Comparison of ENCODE assay signal across 8 cellular contexts in the genomic region with DNA sequence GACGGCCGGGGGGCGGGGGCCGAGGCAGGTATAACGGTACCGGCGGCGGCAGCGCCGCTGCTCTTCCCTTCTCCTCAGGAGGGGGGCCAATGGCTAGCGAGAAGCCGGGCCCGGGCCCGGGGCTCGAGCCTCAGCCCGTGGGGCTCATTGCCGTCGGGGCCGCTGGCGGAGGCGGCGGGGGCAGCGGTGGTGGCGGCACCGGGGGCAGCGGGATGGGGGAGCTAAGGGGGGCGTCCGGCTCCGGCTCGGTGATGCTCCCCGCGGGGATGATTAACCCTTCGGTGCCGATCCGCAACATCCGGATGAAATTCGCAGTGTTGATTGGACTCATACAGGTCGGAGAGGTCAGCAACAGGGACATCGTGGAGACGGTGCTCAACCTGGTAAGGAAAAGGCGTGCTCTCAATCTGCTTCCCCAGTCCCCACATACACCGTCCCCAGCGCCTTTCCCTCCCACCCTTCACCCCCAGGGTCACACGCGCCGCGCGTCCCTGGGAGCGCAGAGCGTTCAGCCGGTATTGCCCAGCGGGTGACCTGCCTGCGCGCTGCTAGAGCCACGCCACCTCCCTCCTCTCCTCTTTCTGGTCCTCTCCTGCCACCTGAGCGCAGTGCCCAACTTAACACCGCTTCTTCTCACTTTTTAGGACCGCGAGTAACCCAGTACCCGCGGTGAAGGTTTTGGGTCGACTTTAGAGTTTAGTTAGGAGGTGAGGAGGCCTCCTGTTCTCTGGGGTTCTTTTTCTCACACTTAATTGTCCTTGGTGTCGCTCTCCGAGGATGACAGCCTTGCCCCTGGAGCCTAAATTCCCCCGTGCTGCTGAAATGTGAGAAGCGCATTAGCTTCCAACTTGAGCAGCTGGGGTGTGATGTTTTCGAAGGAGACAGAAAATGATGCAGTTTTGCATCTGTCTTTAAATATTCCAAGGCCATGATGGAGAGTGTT. TPM values are rescaled to one million over a fixed set of nuclear protein-coding genes. Genes with fewer than 3 reads are reported as not detected.
DNase-seq lines count a peak whose midpoint lies in the region; ATAC-seq and TF ChIP-seq lines count a peak whose summit lies in the region.

No MANE protein-coding gene starts in this region.

- CTCF ChIA-PET in WTC11 (lab: Charles Lee), result no interaction called here
- CTCF ChIA-PET in naive thymus-derived CD4-positive, alpha-beta T cell (lab: Charles Lee), result no interaction called here

- no peak overlapping the region for H3K27ac Mint-ChIP-seq in CD14-positive monocyte
- H3K27ac Mint-ChIP-seq in WTC11, result no peak overlapping the region; the same call in 1 of the 2 replicates
- H3K27ac Mint-ChIP-seq in naive thymus-derived CD4-positive, alpha-beta T cell, result peak overlapping the region in 7 of 9 donors; percentile 8 to 83 (median 43)

- intact Hi-C loops in CD14-positive monocyte (cut with micrococcal nuclease), result no loop called here
- intact Hi-C loops in naive thymus-derived CD4-positive, alpha-beta T cell (cut with micrococcal nuclease), result loop anchor here (2.0 to 10.0 kb wide), 4 partner anchors 214 to 1398 kb away; a partner anchor contains a TSS

- peaks cover 0 to 9% of the 10 kb centered on the region in 2 donors for H3K27me3 ChIP-seq in naive thymus-derived CD4-positive, alpha-beta T cell (ENCODE audit: control insufficient read depth in 2 of 2, insufficient read depth in 2 of 2, low read length in 2 of 2)

- POLR2A ChIA-PET in WTC11 (lab: Charles Lee), result no interaction called here
- POLR2A ChIA-PET in naive thymus-derived CD4-positive, alpha-beta T cell (lab: Charles Lee), result no interaction called here

- ATAC-seq in GM19372 (IDR thresholded peaks at IDR 0.05; ENCODE audit: low read depth, unreplicated experiment), result peak; percentile 11
- ATAC-seq in WTC11, result peak; percentile 40
- no peak for ATAC-seq in naive thymus-derived CD4-positive, alpha-beta T cell
- no peak for ATAC-seq in GM21367 (IDR thresholded peaks at IDR 0.05; ENCODE audit: unreplicated experiment)

- DNase-seq in CD14-positive monocyte (ENCODE audit: low spot score) (no peak), HuH-7.5 (ENCODE audit: low spot score) (peak; percentile 25), WTC11 (ENCODE audit: low spot score) (peak; percentile 61), fibroblast of gingiva (ENCODE audit: low read depth) (peak; percentile 1), LoVo (ENCODE audit: low spot score) (no peak)
- DNase-seq in naive thymus-derived CD4-positive, alpha-beta T cell, result peak in 7 of 9 donors; percentile 7 to 34 (median 20)

- H3K9me3 ChIP-seq in naive thymus-derived CD4-positive, alpha-beta T cell (ENCODE audit: control insufficient read depth in 2 of 3, low read length in 3 of 3), result no peaks in the 10 kb centered on the region

- H3K36me3 ChIP-seq in naive thymus-derived CD4-positive, alpha-beta T cell (ENCODE audit: control insufficient read depth in 2 of 3, insufficient read depth in 3 of 3, low read length in 3 of 3), result peaks cover 0 to 3% (median 0%) of the 10 kb centered on the region in 3 experiments

- peak overlapping the region; percentile 43 for H3K4me3 ChIP-seq in naive thymus-derived CD4-positive, alpha-beta T cell (ENCODE audit: low read length)

- peak overlapping the region; percentile 55 for H3K27ac ChIP-seq in naive thymus-derived CD4-positive, alpha-beta T cell (ENCODE audit: low read depth, low read length)

- peaks cover 19% of the 10 kb centered on the region for H3K4me1 Mint-ChIP-seq in CD14-positive monocyte
- peaks cover 50% of the 10 kb centered on the region for H3K4me1 Mint-ChIP-seq in WTC11
- peaks cover 15 to 40% (median 28%) of the 10 kb centered on the region in 7 donors for H3K4me1 Mint-ChIP-seq in naive thymus-derived CD4-positive, alpha-beta T cell

- H3K27me3 Mint-ChIP-seq in CD14-positive monocyte (ENCODE audit: low read depth in 3 of 3) (peaks cover 36 to 61% (median 39%) of the 10 kb centered on the region in 3 donors), WTC11 (ENCODE audit: low read depth) (no peaks in the 10 kb centered on the region)
- H3K27me3 Mint-ChIP-seq in naive thymus-derived CD4-positive, alpha-beta T cell, result peaks cover 37 to 60% (median 54%) of the 10 kb centered on the region in 5 donors

- H3K4me3 Mint-ChIP-seq in CD14-positive monocyte, result peak overlapping the region; percentile 83 to 92
- H3K4me3 Mint-ChIP-seq in WTC11, result peak overlapping the region; percentile 83
- H3K4me3 Mint-ChIP-seq in naive thymus-derived CD4-positive, alpha-beta T cell, result peak overlapping the region; percentile 72 to 94 (median 88)

- H3K4me1 ChIP-seq in naive thymus-derived CD4-positive, alpha-beta T cell (ENCODE audit: control insufficient read depth in 2 of 2, insufficient read depth in 2 of 2, low read length in 2 of 2), result peaks cover 0 to 17% of the 10 kb centered on the region in 2 donors

- no peak for TF ChIP-seq CTCF in CD14-positive monocyte (IDR thresholded peaks at IDR 0.05)
- no peak for TF ChIP-seq CTCF in WTC11 (IDR thresholded peaks at IDR 0.05)

- H3K36me3 Mint-ChIP-seq in CD14-positive monocyte (peaks cover 3 to 6% of the 10 kb centered on the region in 2 donors), WTC11 (no peaks in the 10 kb centered on the region)
- H3K36me3 Mint-ChIP-seq in naive thymus-derived CD4-positive, alpha-beta T cell, result no peaks in the 10 kb centered on the region

- peaks cover 0 to 6% (median 4%) of the 10 kb centered on the region in 7 donors for H3K9me3 Mint-ChIP-seq in CD14-positive monocyte
- no peaks in the 10 kb centered on the region for H3K9me3 Mint-ChIP-seq in WTC11
- H3K9me3 Mint-ChIP-seq in naive thymus-derived CD4-positive, alpha-beta T cell, result peaks cover 0 to 2% (median 0%) of the 10 kb centered on the region in 11 donors

TF ChIP-seq in WTC11, 78 proteins besides CTCF, POLR2A, EP300 and RAD21 (continues in another document):
- TF ChIP-seq FOXK1 (CRISPR knock-in tag; IDR thresholded peaks at IDR 0.05), result 0 out of 2 replicates have a peak, but pooled peaks have one; percentile 22
- TF ChIP-seq ZNF121 (CRISPR knock-in tag; IDR thresholded peaks at IDR 0.05), result no peak
- no peak for TF ChIP-seq GABPB1 (CRISPR knock-in tag; IDR thresholded peaks at IDR 0.05)
- TF ChIP-seq, protein P1, sequence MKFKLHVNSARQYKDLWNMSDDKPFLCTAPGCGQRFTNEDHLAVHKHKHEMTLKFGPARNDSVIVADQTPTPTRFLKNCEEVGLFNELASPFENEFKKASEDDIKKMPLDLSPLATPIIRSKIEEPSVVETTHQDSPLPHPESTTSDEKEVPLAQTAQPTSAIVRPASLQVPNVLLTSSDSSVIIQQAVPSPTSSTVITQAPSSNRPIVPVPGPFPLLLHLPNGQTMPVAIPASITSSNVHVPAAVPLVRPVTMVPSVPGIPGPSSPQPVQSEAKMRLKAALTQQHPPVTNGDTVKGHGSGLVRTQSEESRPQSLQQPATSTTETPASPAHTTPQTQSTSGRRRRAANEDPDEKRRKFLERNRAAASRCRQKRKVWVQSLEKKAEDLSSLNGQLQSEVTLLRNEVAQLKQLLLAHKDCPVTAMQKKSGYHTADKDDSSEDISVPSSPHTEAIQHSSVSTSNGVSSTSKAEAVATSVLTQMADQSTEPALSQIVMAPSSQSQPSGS (CRISPR knock-in tag; IDR thresholded peaks at IDR 0.05; ENCODE audit: borderline replicate concordance, low read depth), result no peak
- no peak for TF ChIP-seq NR3C1 (CRISPR knock-in tag; conservative IDR thresholded peaks at IDR 0.05; ENCODE audit: low read depth)
- no peak for TF ChIP-seq OVOL2 (CRISPR knock-in tag; IDR thresholded peaks at IDR 0.05; ENCODE audit: borderline replicate concordance)
- TF ChIP-seq, protein P2, sequence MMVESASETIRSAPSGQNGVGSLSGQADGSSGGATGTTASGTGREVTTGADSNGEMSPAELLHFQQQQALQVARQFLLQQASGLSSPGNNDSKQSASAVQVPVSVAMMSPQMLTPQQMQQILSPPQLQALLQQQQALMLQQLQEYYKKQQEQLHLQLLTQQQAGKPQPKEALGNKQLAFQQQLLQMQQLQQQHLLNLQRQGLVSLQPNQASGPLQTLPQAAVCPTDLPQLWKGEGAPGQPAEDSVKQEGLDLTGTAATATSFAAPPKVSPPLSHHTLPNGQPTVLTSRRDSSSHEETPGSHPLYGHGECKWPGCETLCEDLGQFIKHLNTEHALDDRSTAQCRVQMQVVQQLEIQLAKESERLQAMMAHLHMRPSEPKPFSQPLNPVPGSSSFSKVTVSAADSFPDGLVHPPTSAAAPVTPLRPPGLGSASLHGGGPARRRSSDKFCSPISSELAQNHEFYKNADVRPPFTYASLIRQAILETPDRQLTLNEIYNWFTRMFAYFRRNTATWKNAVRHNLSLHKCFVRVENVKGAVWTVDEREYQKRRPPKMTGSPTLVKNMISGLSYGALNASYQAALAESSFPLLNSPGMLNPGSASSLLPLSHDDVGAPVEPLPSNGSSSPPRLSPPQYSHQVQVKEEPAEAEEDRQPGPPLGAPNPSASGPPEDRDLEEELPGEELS (CRISPR knock-in tag; IDR thresholded peaks at IDR 0.05), result 0 out of 2 replicates have a peak, but pooled peaks have one; percentile 44
- TF ChIP-seq, protein P3, sequence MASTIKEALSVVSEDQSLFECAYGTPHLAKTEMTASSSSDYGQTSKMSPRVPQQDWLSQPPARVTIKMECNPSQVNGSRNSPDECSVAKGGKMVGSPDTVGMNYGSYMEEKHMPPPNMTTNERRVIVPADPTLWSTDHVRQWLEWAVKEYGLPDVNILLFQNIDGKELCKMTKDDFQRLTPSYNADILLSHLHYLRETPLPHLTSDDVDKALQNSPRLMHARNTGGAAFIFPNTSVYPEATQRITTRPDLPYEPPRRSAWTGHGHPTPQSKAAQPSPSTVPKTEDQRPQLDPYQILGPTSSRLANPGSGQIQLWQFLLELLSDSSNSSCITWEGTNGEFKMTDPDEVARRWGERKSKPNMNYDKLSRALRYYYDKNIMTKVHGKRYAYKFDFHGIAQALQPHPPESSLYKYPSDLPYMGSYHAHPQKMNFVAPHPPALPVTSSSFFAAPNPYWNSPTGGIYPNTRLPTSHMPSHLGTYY (CRISPR knock-in tag; IDR thresholded peaks at IDR 0.05), result no peak
- TF ChIP-seq, protein P4, sequence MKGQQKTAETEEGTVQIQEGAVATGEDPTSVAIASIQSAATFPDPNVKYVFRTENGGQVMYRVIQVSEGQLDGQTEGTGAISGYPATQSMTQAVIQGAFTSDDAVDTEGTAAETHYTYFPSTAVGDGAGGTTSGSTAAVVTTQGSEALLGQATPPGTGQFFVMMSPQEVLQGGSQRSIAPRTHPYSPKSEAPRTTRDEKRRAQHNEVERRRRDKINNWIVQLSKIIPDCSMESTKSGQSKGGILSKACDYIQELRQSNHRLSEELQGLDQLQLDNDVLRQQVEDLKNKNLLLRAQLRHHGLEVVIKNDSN (CRISPR knock-in tag; IDR thresholded peaks at IDR 0.05), result no peak
- TF ChIP-seq, protein P5, sequence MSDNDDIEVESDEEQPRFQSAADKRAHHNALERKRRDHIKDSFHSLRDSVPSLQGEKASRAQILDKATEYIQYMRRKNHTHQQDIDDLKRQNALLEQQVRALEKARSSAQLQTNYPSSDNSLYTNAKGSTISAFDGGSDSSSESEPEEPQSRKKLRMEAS (CRISPR knock-in tag; IDR thresholded peaks at IDR 0.05), result peak; percentile 11; the same call in 1 of the 2 replicates
- TF ChIP-seq ZNF263 (CRISPR knock-in tag; IDR thresholded peaks at IDR 0.05; ENCODE audit: low read depth), result no peak

RNA-seq across cellular contexts. Expression of a gene that starts 0.9 kb away (rescaled TPM):
- under 1 TPM; 0.03 to 0.08 TPM for polyA plus RNA-seq in CD14-positive monocyte
- total RNA-seq in WTC11 (2021), result 19.4 to 21.0 TPM (median 20.9 TPM) in 3 replicates
- total RNA-seq in naive thymus-derived CD4-positive, alpha-beta T cell, result 1 to 10 TPM in 4 of 5 experiments, under 1 TPM in 1; 0.15 to 6.3 (median 4.3) TPM
- 1 to 10 TPM; 1.3 to 1.5 TPM for polyA plus RNA-seq in naive thymus-derived CD4-positive, alpha-beta T cell

Comparison
In these comparisons a context has a peak if more than half of its experiments do, and no peak if none do; other contexts are left out.
1. DNase-seq: peak in HuH-7.5 (single experiment), WTC11 (single experiment), fibroblast of gingiva (single experiment) and naive thymus-derived CD4-positive, alpha-beta T cell (7 of 9); none in CD14-positive monocyte (single experiment) and LoVo (single experiment).
2. H3K27ac Mint-ChIP-seq: peak in naive thymus-derived CD4-positive, alpha-beta T cell (7 of 9); none in CD14-positive monocyte (0 of 7) and WTC11 (single experiment).
3. ATAC-seq: peak in GM19372 (single experiment) and WTC11 (single experiment); none in naive thymus-derived CD4-positive, alpha-beta T cell (single experiment) and GM21367 (single experiment).
4. intact Hi-C loops: an anchor here in naive thymus-derived CD4-positive, alpha-beta T cell (2.0 to 10.0 kb wide); none called in CD14-positive monocyte.
5. Peak in every context shown above with its lines, with median percentiles within 50 percentile points of each other: H3K4me3 Mint-ChIP-seq.